17 cellular contexts compared by ENCODE assay signal in the genomic region with DNA sequence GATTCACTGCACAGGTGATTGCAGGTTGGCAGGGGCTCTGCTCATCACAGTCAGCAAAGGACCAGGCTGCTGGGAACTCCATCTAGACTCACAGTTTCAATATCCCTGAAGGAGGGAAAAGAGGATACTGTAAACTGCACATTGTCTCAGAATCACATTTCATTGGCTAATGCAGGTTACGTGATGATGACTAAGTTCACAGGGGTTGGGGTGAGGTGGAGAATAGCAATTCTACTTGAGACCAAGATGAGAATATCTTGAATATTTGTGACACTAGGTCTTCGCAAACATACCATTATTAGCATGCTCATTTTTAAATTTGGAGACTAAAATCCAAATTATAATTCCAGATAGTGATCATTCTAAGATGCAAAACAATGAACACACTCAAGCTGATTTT.
"Had no signal": no experiment of that assay in that cellular context is flagged by ENCODE, and none has a peak within 500 bp of the region (broad histone marks: within the 10 kb centered on the region; RNA-seq: fewer than 3 reads in every experiment).

No MANE protein-coding gene starts in this region.

- H3K9me3 ChIP-seq: gastroesophageal sphincter, upper lobe of right lung had no signal

- H3K27ac ChIP-seq: dorsolateral prefrontal cortex, gastroesophageal sphincter, upper lobe of right lung had no signal

- H3K4me3 ChIP-seq: dorsolateral prefrontal cortex, gastroesophageal sphincter, upper lobe of right lung had no signal

- H3K36me3 ChIP-seq: gastroesophageal sphincter, upper lobe of right lung had no signal

- H3K9me3 Mint-ChIP-seq: activated T-helper 2 cell treated with anti-CD3 and anti-CD28 coated beads, Interferon-gamma antibody, Interleukin-2, Interleukin-4, amounts not matched to agents 10 μg/mL and 5 μg/mL and 100 μg/mL, durations not matched to agents 14 hours and 24 hours and 36 hours; endodermal cell; natural killer cell treated with Interleukin-12 subunit alpha and Interleukin-12 subunit beta and Interleukin-15 and Interleukin-18, amount 100 ng/mL, for 72 hours had no signal

- FAIRE-seq: islet of Langerhans, small intestine had no signal

- H3K4me3 Mint-ChIP-seq: endodermal cell; natural killer cell treated with Interleukin-12 subunit alpha and Interleukin-12 subunit beta and Interleukin-15 and Interleukin-18, amount 100 ng/mL, for 72 hours had no signal

- DNase-seq: activated CD4-positive, alpha-beta T cell treated with anti-CD3 and anti-CD28 coated beads for 1 hour; activated CD4-positive, alpha-beta T cell treated with anti-CD3 and anti-CD28 coated beads, Interleukin-2, amount 50 U/mL, for 4 hours; activated naive CD4-positive, alpha-beta T cell treated with anti-CD3 and anti-CD28 coated beads, Interleukin-2, amount 50 U/mL, for 16 hours; dorsolateral prefrontal cortex; endodermal cell; nucleus accumbens; right cardiac atrium; stimulated activated CD4-positive, alpha-beta T cell treated with anti-CD3 and anti-CD28 coated beads, Interleukin-4, amount 100 ng/mL, for 4 hours; stimulated activated naive CD8-positive, alpha-beta T cell treated with anti-CD3 and anti-CD28 coated beads, Interleukin-15, Interleukin-2, amounts not matched to agents 100 U/mL and 50 U/mL, for 24 hours; upper lobe of right lung had no signal

- H3K27me3 ChIP-seq: dorsolateral prefrontal cortex, gastroesophageal sphincter, upper lobe of right lung had no signal

- H3K27ac Mint-ChIP-seq: activated T-helper 2 cell treated with anti-CD3 and anti-CD28 coated beads, Interferon-gamma antibody, Interleukin-2, Interleukin-4, amounts not matched to agents 10 μg/mL and 5 μg/mL and 100 μg/mL, durations not matched to agents 14 hours and 24 hours and 36 hours; endodermal cell; natural killer cell treated with Interleukin-12 subunit alpha and Interleukin-12 subunit beta and Interleukin-15 and Interleukin-18, amount 100 ng/mL, for 72 hours; progenitor cell of endocrine pancreas had no signal

- H3K36me3 Mint-ChIP-seq: natural killer cell treated with Interleukin-12 subunit alpha and Interleukin-12 subunit beta and Interleukin-15 and Interleukin-18, amount 100 ng/mL, for 72 hours had no signal

- ATAC-seq: gastroesophageal sphincter; left lobe of liver; natural killer cell treated with Interleukin-12 subunit alpha and Interleukin-12 subunit beta and Interleukin-15 and Interleukin-18, amount 100 ng/mL, for 72 hours; right cardiac atrium; stimulated activated naive CD8-positive, alpha-beta T cell treated with anti-CD3 and anti-CD28 coated beads, Interleukin-15, Interleukin-2, amounts not matched to agents 100 U/mL and 50 U/mL, for 24 hours; upper lobe of right lung had no signal
